26 cellular contexts compared by ENCODE assay signal in the genomic region with DNA sequence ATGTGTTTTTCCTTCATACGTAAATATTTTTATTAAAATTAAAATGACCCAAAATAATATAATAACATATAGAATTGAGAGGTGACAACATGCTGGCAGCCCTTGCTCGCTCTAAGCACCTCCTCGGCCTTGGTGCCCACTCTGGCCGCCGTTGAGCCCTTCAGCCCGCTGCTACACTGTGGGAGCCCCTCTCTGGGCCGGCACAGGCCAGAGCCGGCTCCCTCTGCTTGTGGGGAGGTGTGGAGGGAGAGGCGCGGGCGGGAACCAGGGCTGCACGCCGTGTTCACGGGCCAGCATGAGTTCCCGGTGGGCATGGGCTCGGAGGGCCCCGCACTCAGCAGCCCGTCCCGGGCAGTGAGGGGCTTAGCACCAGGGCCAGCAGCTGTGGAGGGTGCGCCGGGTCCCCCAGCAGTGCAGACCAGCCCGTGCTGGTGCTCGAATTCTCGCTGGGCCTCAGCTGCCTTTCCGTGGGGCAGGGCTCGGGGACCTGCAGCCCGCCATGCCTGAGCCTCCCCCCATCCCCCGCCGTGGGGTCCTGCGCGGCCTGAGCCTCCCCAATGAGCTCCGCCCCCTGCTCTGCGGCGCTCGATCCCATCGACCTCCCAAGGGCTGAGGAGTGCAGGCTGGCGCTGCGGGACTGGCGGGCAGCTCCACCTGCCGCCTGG.
"Had no signal": no experiment of that assay in that cellular context is flagged by ENCODE, and none has a peak within 500 bp of the region (broad histone marks: within the 10 kb centered on the region; RNA-seq: fewer than 3 reads in every experiment).

No MANE protein-coding gene starts in this region.

- H3K36me3 ChIP-seq: adrenal gland, esophagus squamous epithelium, gastroesophageal sphincter had no signal

- H3K9me3 ChIP-seq: adrenal gland, body of pancreas, esophagus squamous epithelium, gastroesophageal sphincter had no signal

- H3K27me3 ChIP-seq: adrenal gland, body of pancreas, esophagus squamous epithelium, gastroesophageal sphincter had no signal

- DNase-seq: activated CD4-positive, alpha-beta memory T cell treated with anti-CD3 and anti-CD28 coated beads, Interleukin-2, amount 10 ng/mL, durations not matched to agents 7 days and 5 days; activated CD4-positive, alpha-beta T cell treated with anti-CD3 and anti-CD28 coated beads for 1 hour; activated CD4-positive, alpha-beta T cell treated with anti-CD3 and anti-CD28 coated beads for 4 hours; activated CD4-positive, alpha-beta T cell treated with anti-CD3 and anti-CD28 coated beads, Interleukin-2, amount 10 ng/mL, durations not matched to agents 7 days and 5 days; activated CD4-positive, alpha-beta T cell treated with anti-CD3 and anti-CD28 coated beads, Interleukin-2, amount 50 U/mL, for 4 hours; activated CD4-positive, CD25-positive, alpha-beta regulatory T cell; activated CD8-positive, alpha-beta memory T cell treated with anti-CD3 and anti-CD28 coated beads, Interleukin-2, amount 50 U/mL, for 48 hours; activated naive CD4-positive, alpha-beta T cell treated with anti-CD3 and anti-CD28 coated beads for 36 hours; activated naive CD8-positive, alpha-beta T cell treated with anti-CD3 and anti-CD28 coated beads for 36 hours; activated naive CD8-positive, alpha-beta T cell treated with anti-CD3 and anti-CD28 coated beads, Interleukin-2, amount 50 U/mL, for 24 hours; activated T-cell treated with anti-CD3 and anti-CD28 coated beads for 4 hours; activated T-cell treated with anti-CD3 and anti-CD28 coated beads, Interleukin-2, amount 50 U/mL, for 24 hours; activated T-cell treated with anti-CD3 and anti-CD28 coated beads, Interleukin-2, amount 50 U/mL, for 72 hours; amygdala; body of pancreas; cortex of kidney; effector CD8-positive, alpha-beta T cell; esophagus squamous epithelium; foreskin melanocyte; T-helper 2 cell had no signal

- H3K4me3 ChIP-seq: adrenal gland, body of pancreas, esophagus squamous epithelium, gastroesophageal sphincter had no signal

- H3K4me1 ChIP-seq: adrenal gland had no signal

- H3K27ac ChIP-seq: adrenal gland, body of pancreas, epithelial cell of prostate, esophagus squamous epithelium, gastroesophageal sphincter had no signal

- ATAC-seq: activated naive CD8-positive, alpha-beta T cell treated with anti-CD3 and anti-CD28 coated beads, Interleukin-2, amount 50 U/mL, for 24 hours; activated T-cell treated with anti-CD3 and anti-CD28 coated beads, Interleukin-2, amount 50 U/mL, for 72 hours; body of pancreas; gastroesophageal sphincter had no signal

- FAIRE-seq: colon, endometrium, endothelial cell of umbilical vein had no signal
